22 cellular contexts compared by ENCODE assay signal in genomic region chr15:27336676-27337075, GRCh38.
"Had no signal": no experiment of that assay in that cellular context is flagged by ENCODE, and none has a peak within 500 bp of the region (broad histone marks: within the 10 kb centered on the region; RNA-seq: fewer than 3 reads in every experiment).

No MANE protein-coding gene starts in this region.

- H3K27ac ChIP-seq: colonic mucosa, gastrocnemius medialis, heart right ventricle, left ventricle myocardium inferior, lower lobe of right lung, right atrium auricular region had no signal

- H3K4me3 ChIP-seq: colonic mucosa, gastrocnemius medialis, heart right ventricle, left ventricle myocardium inferior, lower lobe of right lung, right atrium auricular region had no signal

- H3K4me1 ChIP-seq: colonic mucosa, gastrocnemius medialis, heart right ventricle, left ventricle myocardium inferior, lower lobe of right lung, right atrium auricular region had no signal

- H3K27me3 Mint-ChIP-seq: memory B cell, type B pancreatic cell had no signal

- H3K27ac Mint-ChIP-seq: memory B cell, mesothelial cell of epicardium, natural killer cell, type B pancreatic cell had no signal

- H3K9me3 Mint-ChIP-seq: neural crest cell, type B pancreatic cell had no signal

- H3K9me3 ChIP-seq: colonic mucosa, gastrocnemius medialis, lower lobe of right lung had no signal

- H3K36me3 Mint-ChIP-seq: memory B cell, mesothelial cell of epicardium, natural killer cell, type B pancreatic cell had no signal

- H3K4me3 Mint-ChIP-seq: memory B cell, mesothelial cell of epicardium, natural killer cell, neural crest cell, type B pancreatic cell had no signal

- H3K36me3 ChIP-seq: colonic mucosa, gastrocnemius medialis, heart right ventricle, left ventricle myocardium inferior, lower lobe of right lung, right atrium auricular region had no signal

- H3K4me1 Mint-ChIP-seq: memory B cell, natural killer cell, neural crest cell had no signal

- DNase-seq: colonic mucosa; dermis blood vessel endothelial cell; erythroblast; gastrocnemius medialis; heart right ventricle; hypothalamus; left cardiac atrium; left ventricle myocardium inferior; lower lobe of right lung; natural killer cell; posterior cingulate gyrus; small intestine; stimulated activated CD4-positive, alpha-beta T cell treated with anti-CD3 and anti-CD28 coated beads, Interleukin-12 subunit alpha, Interleukin-12 subunit beta, amount 100 ng/mL, for 4 hours; stimulated activated CD4-positive, alpha-beta T cell treated with anti-CD3 and anti-CD28 coated beads, Interleukin-2, amount 100 ng/mL, for 48 hours; stimulated activated naive CD4-positive, alpha-beta T cell treated with Interleukin-2 at 50 U/mL for 16 hours had no signal

- FAIRE-seq: islet of Langerhans, small intestine, urothelium cell line had no signal

- H3K27me3 ChIP-seq: colonic mucosa, gastrocnemius medialis, heart right ventricle, right atrium auricular region had no signal
